19 cellular contexts compared by ENCODE assay signal in the genomic region with DNA sequence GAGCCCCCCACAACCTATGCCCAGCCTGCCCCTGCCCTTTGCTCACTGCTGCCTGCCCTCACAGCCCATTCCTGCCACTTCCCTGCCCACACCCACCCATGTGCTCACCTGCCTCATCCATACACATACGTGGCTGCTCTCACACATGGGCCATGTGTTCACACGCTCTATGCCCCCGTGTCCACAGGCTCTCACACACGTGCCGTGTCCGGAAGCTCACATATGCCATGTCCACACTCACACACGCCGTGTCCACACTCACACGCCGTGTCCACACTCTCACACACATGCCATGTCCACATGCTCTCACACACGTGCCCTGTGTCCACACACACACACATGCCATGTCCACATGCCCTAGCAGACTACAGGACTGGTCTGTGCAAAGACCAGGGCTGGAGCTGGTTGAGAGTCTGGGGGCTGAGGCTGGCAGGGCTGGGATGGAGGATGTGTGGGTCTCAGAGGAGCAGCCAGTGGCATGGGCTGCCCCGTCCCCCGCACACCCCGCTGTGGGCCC. TPM values are rescaled to one million over a fixed set of nuclear protein-coding genes. Genes with fewer than 3 reads are reported as not detected.
A peak's percentile ranks its signal among the peaks of the same experiment; 100 is the strongest.
DNase-seq lines count a peak whose midpoint lies in the region; ATAC-seq and TF ChIP-seq lines count a peak whose summit lies in the region.
"Had no signal": no experiment of that assay in that cellular context is flagged by ENCODE, and none has a peak within 500 bp of the region (broad histone marks: within the 10 kb centered on the region; RNA-seq: fewer than 3 reads in every experiment).

No MANE protein-coding gene starts in this region.

- POLR2A ChIA-PET in activated CD4-positive, alpha-beta T cell treated with anti-CD3 and anti-CD28 coated beads for 36 hours (lab: Charles Lee): no interaction called here
- POLR2A ChIA-PET in IMR-90 (lab: Charles Lee; ENCODE audit: unreplicated experiment): no interaction called here

- H3K4me1 ChIP-seq in IMR-90 (ENCODE audit: control insufficient read depth, insufficient read depth, low read length): peaks cover 5% of the 10 kb centered on the region
- peaks cover 31 to 37% of the 10 kb centered on the region in 2 experiments for H3K4me1 ChIP-seq in trophoblast cell (ENCODE audit: control insufficient read depth in 1 of 2, insufficient read depth in 2 of 2, low read length in 2 of 2)

- DNase-seq in activated CD4-positive, alpha-beta T cell treated with anti-CD3 and anti-CD28 coated beads for 36 hours: peak; percentile 12
- no peak for DNase-seq in activated CD4-positive, alpha-beta T cell treated with anti-CD3 and anti-CD28 coated beads, Interleukin-2, amount 50 U/mL, for 1 hour
- DNase-seq in IMR-90: no peak
- no peak for DNase-seq in epithelial cell of prostate (ENCODE audit: low read depth, low spot score)
- no peak for DNase-seq in trophoblast cell
- DNase-seq in NCI-H1694 treated with DMSO at 0.1 percent for 48 hours (lab: John Stamatoyannopoulos, UW): no peak
- DNase-seq in NCI-H2227 treated with DMSO at 0.1 percent for 48 hours (lab: John Stamatoyannopoulos, UW): no peak
- DNase-seq: activated CD8-positive, alpha-beta T cell treated with anti-CD3 and anti-CD28 coated beads, Interleukin-2, amount 10 ng/mL, durations not matched to agents 7 days and 5 days; activated gamma-delta T cell; CD4-positive, alpha-beta T cell; kidney glomerular epithelial cell; NCI-H2081; stimulated activated CD4-positive, alpha-beta T cell treated with anti-CD3 and anti-CD28 coated beads, Interleukin-4, amount 100 ng/mL, for 24 hours; stimulated activated CD8-positive, alpha-beta memory T cell treated with anti-CD3 and anti-CD28 coated beads, Interleukin-4, amount 100 ng/mL, for 48 hours; thyroid gland had no signal

- H3K18ac ChIP-seq in IMR-90 (ENCODE audit: low read depth, low read length) (no peak overlapping the region), trophoblast cell (ENCODE audit: low read length) (no peak overlapping the region)

- H2AK9ac ChIP-seq in IMR-90 (replicated peaks; ENCODE audit: low read depth, low read length, poor library complexity): no peak overlapping the region

- H3K9ac ChIP-seq in IMR-90 (ENCODE audit: low read depth, low read length) (no peak overlapping the region), trophoblast cell (ENCODE audit: low read length) (no peak overlapping the region)

- in situ Hi-C loops in IMR-90 (cut with MboI; ENCODE audit: low sequenced_read_pairs): no loop called here

- H3K79me2 ChIP-seq in trophoblast cell (ENCODE audit: control insufficient read depth, insufficient read depth, low read length, poor library complexity): peaks cover 2% of the 10 kb centered on the region

- intact Hi-C loops in activated CD4-positive, alpha-beta T cell treated with anti-CD3 and anti-CD28 coated beads for 36 hours (cut with DNase I, micrococcal nuclease): no loop called here
- intact Hi-C loops in IMR-90 (cut with micrococcal nuclease): no loop called here

- H3K4me3 Mint-ChIP-seq in activated CD4-positive, alpha-beta T cell treated with anti-CD3 and anti-CD28 coated beads for 36 hours: no peak overlapping the region
- no peak overlapping the region for H3K4me3 Mint-ChIP-seq in stimulated activated memory B cell treated with anti-CD40 and anti-IgM and Interleukin-4, amounts not matched to agents 10 μg/mL and 1 μg/mL and 100 μg/mL, for 72 hours
- H3K4me3 Mint-ChIP-seq: activated CD8-positive, alpha-beta T cell treated with anti-CD3 and anti-CD28 coated beads, Interleukin-2, amount 10 ng/mL, durations not matched to agents 7 days and 5 days; CD4-positive, alpha-beta T cell; dendritic cell treated with granulocyte-macrophage colony-stimulating factor and Interleukin-4, amounts not matched to agents 40 ng/mL and 50 ng/mL, for 4 days had no signal

- H2AK5ac ChIP-seq in IMR-90 (ENCODE audit: low read depth, low read length): peak overlapping the region; percentile 85
- H2AK5ac ChIP-seq in trophoblast cell (ENCODE audit: low read length): peak overlapping the region; percentile 47

- no peak overlapping the region for H2BK20ac ChIP-seq in IMR-90 (ENCODE audit: low read depth, low read length)

- no peaks in the 10 kb centered on the region; the same call in 1 of the 2 replicates for H3K27me3 ChIP-seq in IMR-90 (ENCODE audit: control insufficient read depth, insufficient read depth, low read length)
- no peaks in the 10 kb centered on the region for H3K27me3 ChIP-seq in trophoblast cell (ENCODE audit: insufficient read depth, low read length)
- H3K27me3 ChIP-seq: pancreas, thyroid gland had no signal

- no peaks in the 10 kb centered on the region for H3K79me1 ChIP-seq in IMR-90 (ENCODE audit: low read depth in 1 of 2, low read length in 2 of 2)
- peaks cover 25% of the 10 kb centered on the region for H3K79me1 ChIP-seq in trophoblast cell (ENCODE audit: low read length)

- TF ChIP-seq POLR2A in IMR-90 (IDR thresholded peaks at IDR 0.05; ENCODE audit: low read depth, low read length): no peak

- H3K9me3 ChIP-seq in IMR-90 (ENCODE audit: control insufficient read depth, insufficient read depth, low read length) (no peaks in the 10 kb centered on the region), trophoblast cell (ENCODE audit: insufficient read depth, low read depth, low read length) (peaks cover 2% of the 10 kb centered on the region)
- H3K9me3 ChIP-seq: A549, pancreas, thyroid gland had no signal

- dilution Hi-C loops in IMR-90 (cut with HindIII; ENCODE audit: low sequenced_read_pairs, unreplicated experiment): no loop called here

- H3K36me3 ChIP-seq in IMR-90 (ENCODE audit: control insufficient read depth, insufficient read depth, low read length): no peaks in the 10 kb centered on the region
- H3K36me3 ChIP-seq in trophoblast cell (ENCODE audit: control insufficient read depth in 1 of 2, insufficient read depth in 2 of 2, low read length in 2 of 2): no peaks in the 10 kb centered on the region
- H3K36me3 ChIP-seq: pancreas, thyroid gland had no signal

- H3K4ac ChIP-seq in IMR-90 (ENCODE audit: low read depth, low read length) (no peak overlapping the region), trophoblast cell (ENCODE audit: low read depth, low read length) (no peak overlapping the region)

- no TSS peak for BruUV-seq in IMR-90 (replicated peaks; lab: Mats Ljungman, UMichigan)

- no peak for ATAC-seq in activated CD4-positive, alpha-beta T cell treated with anti-CD3 and anti-CD28 coated beads for 36 hours
- no peak for ATAC-seq in IMR-90 (ENCODE audit: low read depth)
- ATAC-seq in stimulated activated memory B cell treated with anti-CD40 and anti-IgM and Interleukin-4, amounts not matched to agents 10 μg/mL and 1 μg/mL and 100 μg/mL, for 72 hours: no peak
- ATAC-seq: activated CD8-positive, alpha-beta T cell treated with anti-CD3 and anti-CD28 coated beads, Interleukin-2, amount 10 ng/mL, durations not matched to agents 7 days and 5 days had no signal

- no peak overlapping the region for H2BK5ac ChIP-seq in IMR-90 (ENCODE audit: low read depth, low read length, poor library complexity, severe bottlenecking)
- H2BK5ac ChIP-seq in trophoblast cell (ENCODE audit: low read depth, low read length, poor library complexity): no peak overlapping the region

- no peak overlapping the region for H4K91ac ChIP-seq in IMR-90 (ENCODE audit: insufficient read depth, low read depth, low read length)
- peak overlapping the region; percentile 80 for H4K91ac ChIP-seq in trophoblast cell (ENCODE audit: low read depth, low read length)

- peak overlapping the region; percentile 2 for H2BK12ac ChIP-seq in trophoblast cell (ENCODE audit: low read length)

- H2AFZ ChIP-seq in IMR-90 (replicated peaks; ENCODE audit: low read length, poor library complexity) (no peak overlapping the region), trophoblast cell (ENCODE audit: insufficient read depth, low read length, poor library complexity) (no peak overlapping the region)

- no peak overlapping the region for H3K56ac ChIP-seq in IMR-90 (ENCODE audit: extremely low read depth, insufficient read depth, low read length)

- no peaks in the 10 kb centered on the region for H3K9me3 Mint-ChIP-seq in activated CD4-positive, alpha-beta T cell treated with anti-CD3 and anti-CD28 coated beads for 36 hours (ENCODE audit: low read depth)
- no peaks in the 10 kb centered on the region for H3K9me3 Mint-ChIP-seq in stimulated activated memory B cell treated with anti-CD40 and anti-IgM and Interleukin-4, amounts not matched to agents 10 μg/mL and 1 μg/mL and 100 μg/mL, for 72 hours
- H3K9me3 Mint-ChIP-seq: CD4-positive, alpha-beta T cell; dendritic cell treated with granulocyte-macrophage colony-stimulating factor and Interleukin-4, amounts not matched to agents 40 ng/mL and 50 ng/mL, for 4 days had no signal

- TF ChIP-seq RAD21 in IMR-90 (IDR thresholded peaks at IDR 0.05; ENCODE audit: low read length): no peak

- H3K4me3 ChIP-seq in IMR-90 (ENCODE audit: insufficient read depth, low read depth, low read length): no peak overlapping the region
- peak overlapping the region; percentile 8 for H3K4me3 ChIP-seq in trophoblast cell (ENCODE audit: low read depth, low read length)
- H3K4me3 ChIP-seq: A549, pancreas, thyroid gland had no signal

- H2BK15ac ChIP-seq in IMR-90 (ENCODE audit: low read depth, low read length): no peak overlapping the region

- H4K8ac ChIP-seq in IMR-90 (ENCODE audit: low read depth in 2 of 2, low read length in 2 of 2): no peak overlapping the region
- no peak overlapping the region for H4K8ac ChIP-seq in trophoblast cell (ENCODE audit: low read depth, low read length)

- H3K9me1 ChIP-seq in IMR-90 (ENCODE audit: insufficient read depth, low read length): no peaks in the 10 kb centered on the region

- H3K27me3 Mint-ChIP-seq in activated CD4-positive, alpha-beta T cell treated with anti-CD3 and anti-CD28 coated beads for 36 hours: peaks cover 3% of the 10 kb centered on the region
- peaks cover 26% of the 10 kb centered on the region for H3K27me3 Mint-ChIP-seq in stimulated activated memory B cell treated with anti-CD40 and anti-IgM and Interleukin-4, amounts not matched to agents 10 μg/mL and 1 μg/mL and 100 μg/mL, for 72 hours

- H3K36me3 Mint-ChIP-seq in activated CD4-positive, alpha-beta T cell treated with anti-CD3 and anti-CD28 coated beads for 36 hours (ENCODE audit: low read depth): no peaks in the 10 kb centered on the region
- no peaks in the 10 kb centered on the region for H3K36me3 Mint-ChIP-seq in stimulated activated memory B cell treated with anti-CD40 and anti-IgM and Interleukin-4, amounts not matched to agents 10 μg/mL and 1 μg/mL and 100 μg/mL, for 72 hours

- H4K5ac ChIP-seq in IMR-90 (ENCODE audit: low read depth, low read length): no peak overlapping the region

- CTCF ChIA-PET in activated CD4-positive, alpha-beta T cell treated with anti-CD3 and anti-CD28 coated beads for 36 hours (lab: Charles Lee): no interaction called here
- CTCF ChIA-PET in IMR-90 (lab: Yijun Ruan, JAX): no interaction called here

- WGBS in IMR-90 (ENCODE audit: extremely low coverage in 2 of 2, insufficient read length in 1 of 2), 2 experiments: 83% methylated on average over 3 of the region's 14 CpGs; no CpG with 5 or more reads in 1 of the 2 experiments
- no CpG with 5 or more reads among the region's 14 CpGs for WGBS in trophoblast cell (ENCODE audit: extremely low coverage, insufficient coverage, insufficient read length)

- H3K14ac ChIP-seq in IMR-90 (replicated peaks; ENCODE audit: low read depth, low read length): no peak overlapping the region
- H3K14ac ChIP-seq in trophoblast cell (ENCODE audit: low read length): peak overlapping the region; percentile 25

- no peak overlapping the region for H3K27ac ChIP-seq in IMR-90 (ENCODE audit: insufficient read depth, low read length)
- H3K27ac ChIP-seq in epithelial cell of prostate: peak overlapping the region; percentile 80
- H3K27ac ChIP-seq in trophoblast cell (ENCODE audit: low read depth, low read length): no peak overlapping the region
- H3K27ac ChIP-seq: thyroid gland had no signal

- TF ChIP-seq CTCF in IMR-90 (conservative IDR thresholded peaks at IDR 0.05; ENCODE audit: low read depth, low read length): no peak

- no peak overlapping the region for H4K12ac ChIP-seq in trophoblast cell (ENCODE audit: low read depth, low read length)

- no peak overlapping the region for H3K23ac ChIP-seq in IMR-90 (ENCODE audit: low read depth, low read length)
- H3K23ac ChIP-seq in trophoblast cell (ENCODE audit: low read length): no peak overlapping the region

- H2BK120ac ChIP-seq in IMR-90 (ENCODE audit: low read depth, low read length) (no peak overlapping the region), trophoblast cell (ENCODE audit: insufficient read depth, low read length, poor library complexity) (no peak overlapping the region)

- peaks cover 5% of the 10 kb centered on the region for H3K4me1 Mint-ChIP-seq in activated CD4-positive, alpha-beta T cell treated with anti-CD3 and anti-CD28 coated beads for 36 hours
- H3K4me1 Mint-ChIP-seq in stimulated activated memory B cell treated with anti-CD40 and anti-IgM and Interleukin-4, amounts not matched to agents 10 μg/mL and 1 μg/mL and 100 μg/mL, for 72 hours: peaks cover 21% of the 10 kb centered on the region

- no peak overlapping the region for H3K4me2 ChIP-seq in IMR-90 (ENCODE audit: low read depth, low read length)
- no peak overlapping the region for H3K4me2 ChIP-seq in trophoblast cell (ENCODE audit: low read length)

- no peak overlapping the region for H3K27ac Mint-ChIP-seq in activated CD4-positive, alpha-beta T cell treated with anti-CD3 and anti-CD28 coated beads for 36 hours
- no peak overlapping the region for H3K27ac Mint-ChIP-seq in stimulated activated memory B cell treated with anti-CD40 and anti-IgM and Interleukin-4, amounts not matched to agents 10 μg/mL and 1 μg/mL and 100 μg/mL, for 72 hours
- H3K27ac Mint-ChIP-seq: activated CD8-positive, alpha-beta T cell treated with anti-CD3 and anti-CD28 coated beads, Interleukin-2, amount 10 ng/mL, durations not matched to agents 7 days and 5 days; CD4-positive, alpha-beta T cell; dendritic cell treated with granulocyte-macrophage colony-stimulating factor and Interleukin-4, amounts not matched to agents 40 ng/mL and 50 ng/mL, for 4 days had no signal

- H4K20me1 ChIP-seq in IMR-90 (ENCODE audit: insufficient read depth, low read length): peaks cover 1% of the 10 kb centered on the region; the same call in 1 of the 2 replicates

RNA-seq across cellular contexts. Expression of a gene that starts 0.6 kb away (rescaled TPM):
- not detected for total RNA-seq in activated CD4-positive, alpha-beta T cell treated with anti-CD3 and anti-CD28 coated beads for 36 hours
- total RNA-seq in IMR-90 (2012; rRNA removed): not detected in 2 replicates
- polyA plus RNA-seq in IMR-90 (2012; rRNA removed): not detected in 2 replicates
- not detected in 2 replicates for polyA plus RNA-seq in IMR-90 (2012; cell fraction: cytosol; rRNA removed)
- polyA plus RNA-seq in IMR-90 (2012; cell fraction: nucleus; rRNA removed; ENCODE audit: low replicate concordance): not detected in 2 replicates
- 3.2 and 3.4 TPM in 2 replicates for polyA plus RNA-seq in trophoblast cell (2013)
- total RNA-seq: activated CD8-positive, alpha-beta T cell treated with anti-CD3 and anti-CD28 coated beads, Interleukin-2, amount 10 ng/mL, durations not matched to agents 7 days and 5 days; CD4-positive, alpha-beta T cell; thyroid gland had no signal

RNA-seq across cellular contexts. Expression of a gene that starts 41.2 kb away (rescaled TPM):
- 10 to 100 TPM; 11.3 to 13.5 TPM for total RNA-seq in activated CD4-positive, alpha-beta T cell treated with anti-CD3 and anti-CD28 coated beads for 36 hours
- total RNA-seq in IMR-90 (2012; rRNA removed): 2.5 and 2.9 TPM in 2 replicates
- polyA plus RNA-seq in IMR-90 (2012; rRNA removed): 12.6 and 15.5 TPM in 2 replicates
- polyA plus RNA-seq in IMR-90 (2012; cell fraction: cytosol; rRNA removed): 8.0 and 11.2 TPM in 2 replicates
- polyA plus RNA-seq in IMR-90 (2012; cell fraction: nucleus; rRNA removed; ENCODE audit: low replicate concordance): 44.8 and 112 TPM in 2 replicates
- 12.1 and 12.5 TPM in 2 replicates for polyA plus RNA-seq in trophoblast cell (2013)

RNA-seq across cellular contexts. Expression of a gene that starts 54.8 kb away (rescaled TPM):
- 10 to 100 TPM; 22.7 to 24.4 TPM for total RNA-seq in activated CD4-positive, alpha-beta T cell treated with anti-CD3 and anti-CD28 coated beads for 36 hours
- 8.1 and 11.4 TPM in 2 replicates for total RNA-seq in IMR-90 (2012; rRNA removed)
- 115 and 124 TPM in 2 replicates for polyA plus RNA-seq in IMR-90 (2012; rRNA removed)
- 128 and 199 TPM in 2 replicates for polyA plus RNA-seq in IMR-90 (2012; cell fraction: cytosol; rRNA removed)
- 291 and 688 TPM in 2 replicates for polyA plus RNA-seq in IMR-90 (2012; cell fraction: nucleus; rRNA removed; ENCODE audit: low replicate concordance)
- polyA plus RNA-seq in trophoblast cell (2013): 92.6 and 100 TPM in 2 replicates
